9 cellular contexts compared by ENCODE assay signal in genomic region chr11:64880240-64881001, GRCh38. TPM values are rescaled to one million over a fixed set of nuclear protein-coding genes. Genes with fewer than 3 reads are reported as not detected.
DNase-seq lines count a peak whose midpoint lies in the region; ATAC-seq and TF ChIP-seq lines count a peak whose summit lies in the region.
"Had no signal": no experiment of that assay in that cellular context is flagged by ENCODE, and none has a peak within 500 bp of the region (broad histone marks: within the 10 kb centered on the region; RNA-seq: fewer than 3 reads in every experiment).

No MANE protein-coding gene starts in this region.

- H3K9me3 ChIP-seq in CD8-positive, alpha-beta T cell (ENCODE audit: low read length), result no peaks in the 10 kb centered on the region
- H3K9me3 ChIP-seq in colonic mucosa, result no peaks in the 10 kb centered on the region
- no peaks in the 10 kb centered on the region for H3K9me3 ChIP-seq in HAP-1

- H3K9ac ChIP-seq in colonic mucosa (ENCODE audit: low read depth in 2 of 2, low read length in 2 of 2), result peak overlapping the region in 1 of 2 donors; percentile 19

- CTCF ChIA-PET in CD8-positive, alpha-beta T cell (lab: Charles Lee), result interaction anchor here (2.8 to 30.0 kb wide), 3 partner anchors 11 to 27 kb away, joined by 7 to 1398 read pairs (median 34); partner anchors contain the start of gene CDC42BPG

- H3K36me3 Mint-ChIP-seq in CD8-positive, alpha-beta T cell, result peaks cover 26% of the 10 kb centered on the region
- H3K36me3 Mint-ChIP-seq in progenitor cell of endocrine pancreas (ENCODE audit: insufficient read depth), result no peaks in the 10 kb centered on the region

- no peak for ATAC-seq in CD8-positive, alpha-beta T cell

- H3K4me3 ChIP-seq in CD8-positive, alpha-beta T cell (ENCODE audit: low read depth, low read length), result peak overlapping the region; percentile 9
- H3K4me3 ChIP-seq in colonic mucosa, result no peak overlapping the region
- no peak overlapping the region for H3K4me3 ChIP-seq in HAP-1

- H3K4me1 ChIP-seq in CD8-positive, alpha-beta T cell (ENCODE audit: insufficient read depth, low read length), result peaks cover 51% of the 10 kb centered on the region
- peaks cover 18% of the 10 kb centered on the region for H3K4me1 ChIP-seq in colonic mucosa
- H3K4me1 ChIP-seq in HAP-1, result peaks cover 8% of the 10 kb centered on the region

- H3K27me3 Mint-ChIP-seq in CD8-positive, alpha-beta T cell (ENCODE audit: low read depth), result no peaks in the 10 kb centered on the region
- H3K27me3 Mint-ChIP-seq in progenitor cell of endocrine pancreas, result peaks cover 3% of the 10 kb centered on the region

- H3K9me3 Mint-ChIP-seq in CD8-positive, alpha-beta T cell, result no peaks in the 10 kb centered on the region
- H3K9me3 Mint-ChIP-seq in progenitor cell of endocrine pancreas (ENCODE audit: low read depth), result no peaks in the 10 kb centered on the region

- no peak for TF ChIP-seq CTCF in CD8-positive, alpha-beta T cell (IDR thresholded peaks at IDR 0.05)
- TF ChIP-seq CTCF in colonic mucosa (IDR thresholded peaks at IDR 0.05) (no peak), progenitor cell of endocrine pancreas (IDR thresholded peaks at IDR 0.05; ENCODE audit: unreplicated experiment) (no peak)

- H3K4me3 Mint-ChIP-seq in CD8-positive, alpha-beta T cell, result peak overlapping the region; percentile 95
- peak overlapping the region; percentile 87 for H3K4me3 Mint-ChIP-seq in progenitor cell of endocrine pancreas (ENCODE audit: low read depth)

- in situ Hi-C loops in HAP-1 (cut with MboI; ENCODE audit: low sequenced_read_pairs), result no loop called here

- POLR2A ChIA-PET in CD8-positive, alpha-beta T cell (lab: Charles Lee), result interaction anchor here (2.0 to 27.7 kb wide), 3 partner anchors 11 to 102 kb away, joined by 5 to 810 read pairs (median 48); partner anchors contain the start of genes CDC42BPG and SF1

- no peaks in the 10 kb centered on the region for H3K36me3 ChIP-seq in CD8-positive, alpha-beta T cell (ENCODE audit: insufficient read depth, low read length)
- no peaks in the 10 kb centered on the region for H3K36me3 ChIP-seq in colonic mucosa
- no peaks in the 10 kb centered on the region for H3K36me3 ChIP-seq in HAP-1 (replicated peaks)

- peak overlapping the region; percentile 47 for H3K27ac ChIP-seq in CD8-positive, alpha-beta T cell (ENCODE audit: low read depth, low read length)
- H3K27ac ChIP-seq in colonic mucosa, result peak overlapping the region; percentile 88

- peaks cover 60% of the 10 kb centered on the region for H3K4me1 Mint-ChIP-seq in CD8-positive, alpha-beta T cell (ENCODE audit: low read depth)
- peaks cover 28% of the 10 kb centered on the region for H3K4me1 Mint-ChIP-seq in progenitor cell of endocrine pancreas (ENCODE audit: low read depth)

- DNase-seq in CD8-positive, alpha-beta T cell, result peak in 1 of 7 experiments; percentile 15
- DNase-seq in MV-4-11 (lab: John Stamatoyannopoulos, UW), result peak; percentile 7
- DNase-seq in colonic mucosa, result no peak
- DNase-seq in progenitor cell of endocrine pancreas (ENCODE audit: low spot score, unreplicated experiment), result no peak
- DNase-seq in activated effector memory CD4-positive, alpha-beta T cell treated with Interleukin-2 at 50 U/mL for 16 hours, result no peak
- no peak for DNase-seq in HAP-1 (ENCODE audit: low spot score in 2 of 2)
- DNase-seq in mesenteric fat pad (ENCODE audit: low spot score), result no peak
- no peak for DNase-seq in NCI-H2196 (lab: John Stamatoyannopoulos, UW; ENCODE audit: unreplicated experiment)

- H3K27me3 ChIP-seq in CD8-positive, alpha-beta T cell (ENCODE audit: insufficient read depth, low read length), result no peaks in the 10 kb centered on the region
- no peaks in the 10 kb centered on the region for H3K27me3 ChIP-seq in colonic mucosa
- no peaks in the 10 kb centered on the region for H3K27me3 ChIP-seq in HAP-1 (ENCODE audit: low read depth)

- intact Hi-C loops in CD8-positive, alpha-beta T cell (cut with DNase I, micrococcal nuclease), result no loop called here
- intact Hi-C loops in colonic mucosa (cut with DNase I), result no loop called here

- H3K27ac Mint-ChIP-seq in CD8-positive, alpha-beta T cell, result peak overlapping the region; percentile 94
- H3K27ac Mint-ChIP-seq in progenitor cell of endocrine pancreas, result no peak overlapping the region

RNA-seq across cellular contexts. Expression of gene EHD1, which starts 2.0 kb away (rescaled TPM):
- total RNA-seq in CD8-positive, alpha-beta T cell, result 100 to 1,000 TPM; 187 to 212 TPM
- total RNA-seq in colonic mucosa (10 to 100 TPM; 66.5 to 72.3 TPM), progenitor cell of endocrine pancreas (55.0 and 57.2 TPM in 2 replicates), mesenteric fat pad (95.0 TPM)

RNA-seq across cellular contexts. Expression of gene CDC42BPG, which starts 36.0 kb away (rescaled TPM):
- total RNA-seq in CD8-positive, alpha-beta T cell, result 1 to 10 TPM; 6.5 to 7.9 TPM
- 10 to 100 TPM; 29.3 to 41.6 TPM for total RNA-seq in colonic mucosa
- 20.1 and 21.1 TPM in 2 replicates for total RNA-seq in progenitor cell of endocrine pancreas
- total RNA-seq in mesenteric fat pad, result 0.55 TPM

RNA-seq across cellular contexts. Expression of gene ATG2A, which starts 36.6 kb away (rescaled TPM):
- total RNA-seq in CD8-positive, alpha-beta T cell, result 100 to 1,000 TPM; 285 to 311 TPM
- total RNA-seq in colonic mucosa, result 10 to 100 TPM; 30.6 to 32.8 TPM
- 33.2 and 35.0 TPM in 2 replicates for total RNA-seq in progenitor cell of endocrine pancreas
- total RNA-seq in mesenteric fat pad, result 22.2 TPM

RNA-seq across cellular contexts. Expression of gene PPP2R5B, which starts 44.1 kb away (rescaled TPM):
- 10 to 100 TPM; 14.8 to 18.0 TPM for total RNA-seq in CD8-positive, alpha-beta T cell
- 10 to 100 TPM; 18.6 to 36.1 TPM for total RNA-seq in colonic mucosa
- total RNA-seq in progenitor cell of endocrine pancreas, result 14.1 and 15.9 TPM in 2 replicates
- total RNA-seq in mesenteric fat pad, result 28.3 TPM

RNA-seq across cellular contexts. Expression of gene GPHA2, which starts 55.3 kb away (rescaled TPM):
- not detected for total RNA-seq in CD8-positive, alpha-beta T cell
- total RNA-seq in colonic mucosa, result not detected
- 0.41 TPM in 1 of 2 replicates, not detected in the other for total RNA-seq in progenitor cell of endocrine pancreas
- not detected for total RNA-seq in mesenteric fat pad
- total RNA-seq: HT1080 had no signal
